26 cellular contexts compared by ENCODE assay signal in genomic region chr9:100101608-100102007, GRCh38.
"Had no signal": no experiment of that assay in that cellular context is flagged by ENCODE, and none has a peak within 500 bp of the region (broad histone marks: within the 10 kb centered on the region; RNA-seq: fewer than 3 reads in every experiment).

No MANE protein-coding gene starts in this region.

- H3K4me3 ChIP-seq: breast epithelium, heart right ventricle, psoas muscle, sigmoid colon, stomach, thyroid gland, upper lobe of left lung, vagina had no signal

- H3K4me1 ChIP-seq: parathyroid adenoma had no signal

- H3K36me3 Mint-ChIP-seq: WTC11 had no signal

- H3K27me3 Mint-ChIP-seq: activated CD4-positive, alpha-beta memory T cell treated with anti-CD3 and anti-CD28 coated beads, Interleukin-2, amount 10 ng/mL, durations not matched to agents 7 days and 5 days; activated CD4-positive, alpha-beta T cell treated with anti-CD3 and anti-CD28 coated beads, Interleukin-2, amount 10 ng/mL, durations not matched to agents 7 days and 5 days; activated T-helper 17 cell treated with anti-CD3 and anti-CD28 coated beads, Interleukin-2, amount 50 U/mL, for 72 hours; naive thymus-derived CD4-positive, alpha-beta T cell had no signal

- H3K27me3 ChIP-seq: breast epithelium, heart right ventricle, sigmoid colon, stomach, thyroid gland, upper lobe of left lung, vagina had no signal

- H3K4me3 Mint-ChIP-seq: activated CD4-positive, alpha-beta memory T cell treated with anti-CD3 and anti-CD28 coated beads, Interleukin-2, amount 10 ng/mL, durations not matched to agents 7 days and 5 days; activated CD4-positive, alpha-beta T cell treated with anti-CD3 and anti-CD28 coated beads, Interleukin-2, amount 10 ng/mL, durations not matched to agents 7 days and 5 days; activated T-cell treated with anti-CD3 and anti-CD28 coated beads, Interleukin-2, amount 50 U/mL, for 4 hours; activated T-helper 17 cell treated with anti-CD3 and anti-CD28 coated beads, Interleukin-2, amount 50 U/mL, for 72 hours; naive thymus-derived CD4-positive, alpha-beta T cell; stimulated activated effector memory CD8-positive, alpha-beta T cell treated with anti-CD3 and anti-CD28 coated beads, Interleukin-12 subunit alpha, Interleukin-12 subunit beta, amount 100 ng/mL, for 72 hours; WTC11 had no signal

- H3K79me2 ChIP-seq: parathyroid adenoma had no signal

- H3K9me3 Mint-ChIP-seq: activated CD4-positive, alpha-beta memory T cell treated with anti-CD3 and anti-CD28 coated beads, Interleukin-2, amount 10 ng/mL, durations not matched to agents 7 days and 5 days; activated CD4-positive, alpha-beta T cell treated with anti-CD3 and anti-CD28 coated beads, Interleukin-2, amount 10 ng/mL, durations not matched to agents 7 days and 5 days; activated naive CD4-positive, alpha-beta T cell treated with anti-CD3 and anti-CD28 coated beads, Interleukin-2, amount 50 U/mL, for 72 hours; activated T-cell treated with anti-CD3 and anti-CD28 coated beads, Interleukin-2, amount 50 U/mL, for 4 hours; activated T-helper 17 cell treated with anti-CD3 and anti-CD28 coated beads, Interleukin-2, amount 50 U/mL, for 72 hours; naive thymus-derived CD4-positive, alpha-beta T cell; stimulated activated effector memory CD8-positive, alpha-beta T cell treated with anti-CD3 and anti-CD28 coated beads, Interleukin-12 subunit alpha, Interleukin-12 subunit beta, amount 100 ng/mL, for 72 hours; WTC11 had no signal

- H3K9ac ChIP-seq: parathyroid adenoma had no signal

- H3K27ac ChIP-seq: breast epithelium, heart right ventricle, parathyroid adenoma, psoas muscle, sigmoid colon, stomach, thyroid gland, upper lobe of left lung, vagina had no signal

- DNase-seq: activated CD4-positive, alpha-beta memory T cell treated with anti-CD3 and anti-CD28 coated beads, Interleukin-2, amount 10 ng/mL, durations not matched to agents 7 days and 5 days; activated CD4-positive, alpha-beta T cell treated with anti-CD3 and anti-CD28 coated beads for 1 hour; activated CD4-positive, alpha-beta T cell treated with anti-CD3 and anti-CD28 coated beads, Interleukin-2, amount 10 ng/mL, durations not matched to agents 7 days and 5 days; activated gamma-delta T cell treated with Interleukin-2 at 50 U/mL for 16 hours; activated T-cell treated with anti-CD3 and anti-CD28 coated beads, Interleukin-2, amount 50 U/mL, for 4 hours; central memory CD4-positive, alpha-beta T cell; foreskin fibroblast; heart right ventricle; midbrain; naive thymus-derived CD4-positive, alpha-beta T cell; nucleus accumbens; psoas muscle; sigmoid colon; small intestine; stimulated activated CD4-positive, alpha-beta T cell treated with anti-CD3 and anti-CD28 coated beads, Interleukin-4, amount 100 ng/mL, for 24 hours; stomach; thyroid gland; upper lobe of left lung had no signal

- H3K27ac Mint-ChIP-seq: activated CD4-positive, alpha-beta memory T cell treated with anti-CD3 and anti-CD28 coated beads, Interleukin-2, amount 10 ng/mL, durations not matched to agents 7 days and 5 days; activated CD4-positive, alpha-beta T cell treated with anti-CD3 and anti-CD28 coated beads, Interleukin-2, amount 10 ng/mL, durations not matched to agents 7 days and 5 days; activated naive CD4-positive, alpha-beta T cell treated with anti-CD3 and anti-CD28 coated beads, Interleukin-2, amount 50 U/mL, for 72 hours; activated T-helper 17 cell treated with anti-CD3 and anti-CD28 coated beads, Interleukin-2, amount 50 U/mL, for 72 hours; naive thymus-derived CD4-positive, alpha-beta T cell; stimulated activated effector memory CD8-positive, alpha-beta T cell treated with anti-CD3 and anti-CD28 coated beads, Interleukin-12 subunit alpha, Interleukin-12 subunit beta, amount 100 ng/mL, for 72 hours; WTC11 had no signal

- ATAC-seq: activated naive CD4-positive, alpha-beta T cell treated with anti-CD3 and anti-CD28 coated beads, Interleukin-2, amount 50 U/mL, for 72 hours; activated T-cell treated with anti-CD3 and anti-CD28 coated beads, Interleukin-2, amount 50 U/mL, for 4 hours; activated T-helper 17 cell treated with anti-CD3 and anti-CD28 coated beads, Interleukin-2, amount 50 U/mL, for 72 hours; esophagus mucosa; heart right ventricle; naive thymus-derived CD4-positive, alpha-beta T cell; psoas muscle; stimulated activated effector memory CD8-positive, alpha-beta T cell treated with anti-CD3 and anti-CD28 coated beads, Interleukin-12 subunit alpha, Interleukin-12 subunit beta, amount 100 ng/mL, for 72 hours; WTC11 had no signal
